23 cellular contexts compared by ENCODE assay signal in genomic region chr10:103600956-103601569, GRCh38.
A peak's percentile ranks its signal among the peaks of the same experiment; 100 is the strongest.
DNase-seq lines count a peak whose midpoint lies in the region; ATAC-seq and TF ChIP-seq lines count a peak whose summit lies in the region.
"Had no signal": no experiment of that assay in that cellular context is flagged by ENCODE, and none has a peak within 500 bp of the region (broad histone marks: within the 10 kb centered on the region; RNA-seq: fewer than 3 reads in every experiment).

No MANE protein-coding gene starts in this region.

- DNase-seq in DMS53 (lab: John Stamatoyannopoulos, UW), result peak; percentile 23
- no peak for DNase-seq in DMS53 treated with DMSO at 0.1 percent for 48 hours (lab: John Stamatoyannopoulos, UW; ENCODE audit: unreplicated experiment)
- no peak for DNase-seq in endothelial cell (ENCODE audit: low spot score)
- DNase-seq in progenitor cell of endocrine pancreas (ENCODE audit: low spot score, unreplicated experiment), result no peak
- DNase-seq in DMS 273 treated with DMSO at 0.1 percent for 48 hours (lab: John Stamatoyannopoulos, UW), result no peak
- no peak for DNase-seq in activated CD4-positive, alpha-beta T cell treated with anti-CD3 and anti-CD28 coated beads, Interleukin-2, amount 10 ng/mL, durations not matched to agents 7 days and 5 days
- DNase-seq: CD8-positive, alpha-beta T cell; DND-41; GOT3; KBM-7; MV-4-11; NCI-H1417; NCI-H187 treated with DMSO at 0.1 percent for 48 hours; NCI-H2171; NCI-H446; NCI-H69; NK-92 treated with Interleukin-12 subunit alpha and Interleukin-12 subunit beta, amount 100 ng/mL, for 24 hours; OCI-M1; RPMI8226 had no signal

- POLR2A ChIA-PET in activated CD4-positive, alpha-beta T cell treated with anti-CD3 and anti-CD28 coated beads, Interleukin-2, amount 10 ng/mL, durations not matched to agents 7 days and 5 days (lab: Charles Lee), result no interaction called here

- no peak for TF ChIP-seq CTCF in endothelial cell (IDR thresholded peaks at IDR 0.05; ENCODE audit: unreplicated experiment)
- TF ChIP-seq CTCF in progenitor cell of endocrine pancreas (IDR thresholded peaks at IDR 0.05; ENCODE audit: unreplicated experiment), result no peak

- 52% methylated on average over 7 of the region's 7 CpGs for WGBS in urinary bladder

- H3K4me3 ChIP-seq in urinary bladder (ENCODE audit: low read depth, low read length), result no peak overlapping the region
- H3K4me3 ChIP-seq: GM12878 had no signal

- CTCF ChIA-PET in activated CD4-positive, alpha-beta T cell treated with anti-CD3 and anti-CD28 coated beads, Interleukin-2, amount 10 ng/mL, durations not matched to agents 7 days and 5 days (lab: Charles Lee), result no interaction called here

- no peaks in the 10 kb centered on the region for H3K36me3 ChIP-seq in urinary bladder (ENCODE audit: insufficient read depth)

- peak overlapping the region; percentile 26 for H3K4me3 Mint-ChIP-seq in endothelial cell (ENCODE audit: unreplicated experiment)
- no peak overlapping the region for H3K4me3 Mint-ChIP-seq in progenitor cell of endocrine pancreas (ENCODE audit: low read depth)
- H3K4me3 Mint-ChIP-seq in activated CD4-positive, alpha-beta T cell treated with anti-CD3 and anti-CD28 coated beads, Interleukin-2, amount 10 ng/mL, durations not matched to agents 7 days and 5 days, result no peak overlapping the region
- H3K4me3 Mint-ChIP-seq: CD8-positive, alpha-beta T cell had no signal

- H3K4me1 ChIP-seq in urinary bladder (ENCODE audit: insufficient read depth), result no peaks in the 10 kb centered on the region

- peaks cover 2% of the 10 kb centered on the region for H3K4me1 Mint-ChIP-seq in endothelial cell (ENCODE audit: unreplicated experiment)
- H3K4me1 Mint-ChIP-seq in progenitor cell of endocrine pancreas (ENCODE audit: low read depth), result peaks cover 2% of the 10 kb centered on the region
- no peaks in the 10 kb centered on the region for H3K4me1 Mint-ChIP-seq in activated CD4-positive, alpha-beta T cell treated with anti-CD3 and anti-CD28 coated beads, Interleukin-2, amount 10 ng/mL, durations not matched to agents 7 days and 5 days

- peak overlapping the region; percentile 45 for H3K27ac ChIP-seq in urinary bladder (ENCODE audit: low read depth)
- H3K27ac ChIP-seq: 22Rv1 had no signal

- H3K27me3 Mint-ChIP-seq in endothelial cell (ENCODE audit: unreplicated experiment) (peaks cover 12% of the 10 kb centered on the region), progenitor cell of endocrine pancreas (no peaks in the 10 kb centered on the region)
- no peaks in the 10 kb centered on the region for H3K27me3 Mint-ChIP-seq in activated CD4-positive, alpha-beta T cell treated with anti-CD3 and anti-CD28 coated beads, Interleukin-2, amount 10 ng/mL, durations not matched to agents 7 days and 5 days

- H3K36me3 Mint-ChIP-seq in endothelial cell (ENCODE audit: low read depth, unreplicated experiment), result peaks cover 29% of the 10 kb centered on the region
- peaks cover 22% of the 10 kb centered on the region for H3K36me3 Mint-ChIP-seq in progenitor cell of endocrine pancreas (ENCODE audit: insufficient read depth)
- H3K36me3 Mint-ChIP-seq in activated CD4-positive, alpha-beta T cell treated with anti-CD3 and anti-CD28 coated beads, Interleukin-2, amount 10 ng/mL, durations not matched to agents 7 days and 5 days (ENCODE audit: low read depth), result no peaks in the 10 kb centered on the region

- H3K27ac Mint-ChIP-seq in endothelial cell (ENCODE audit: unreplicated experiment), result peak overlapping the region; percentile 67
- H3K27ac Mint-ChIP-seq in progenitor cell of endocrine pancreas, result peak overlapping the region; percentile 9
- H3K27ac Mint-ChIP-seq in activated CD4-positive, alpha-beta T cell treated with anti-CD3 and anti-CD28 coated beads, Interleukin-2, amount 10 ng/mL, durations not matched to agents 7 days and 5 days, result no peak overlapping the region
- H3K27ac Mint-ChIP-seq: CD8-positive, alpha-beta T cell had no signal

- ATAC-seq in GM21576 (IDR thresholded peaks at IDR 0.05; ENCODE audit: unreplicated experiment), result no peak
- ATAC-seq: CD8-positive, alpha-beta T cell; GM12878 had no signal

- H3K9me3 Mint-ChIP-seq in endothelial cell (ENCODE audit: unreplicated experiment) (no peaks in the 10 kb centered on the region), progenitor cell of endocrine pancreas (ENCODE audit: low read depth) (no peaks in the 10 kb centered on the region)
- H3K9me3 Mint-ChIP-seq in activated CD4-positive, alpha-beta T cell treated with anti-CD3 and anti-CD28 coated beads, Interleukin-2, amount 10 ng/mL, durations not matched to agents 7 days and 5 days, result no peaks in the 10 kb centered on the region
- H3K9me3 Mint-ChIP-seq: CD8-positive, alpha-beta T cell had no signal
